18 cellular contexts compared by ENCODE assay signal in genomic region chr20:48634641-48635040, GRCh38.
DNase-seq lines count a peak whose midpoint lies in the region; ATAC-seq lines count a peak whose summit lies in the region.
"Had no signal": no experiment of that assay in that cellular context is flagged by ENCODE, and none has a peak within 500 bp of the region (broad histone marks: within the 10 kb centered on the region; RNA-seq: fewer than 3 reads in every experiment).

No MANE protein-coding gene starts in this region.

- no peak for ATAC-seq in activated T-cell treated with anti-CD3 and anti-CD28 coated beads, Interleukin-2, amount 50 U/mL, for 72 hours (replicated peaks in 1 of 2)
- ATAC-seq in activated T-helper 17 cell treated with anti-CD3 and anti-CD28 coated beads, Interleukin-2, amount 50 U/mL, for 72 hours (replicated peaks) = no peak
- ATAC-seq: GM12878 had no signal

- H3K9me3 Mint-ChIP-seq in activated T-cell treated with anti-CD3 and anti-CD28 coated beads, Interleukin-2, amount 50 U/mL, for 72 hours = no peaks in the 10 kb centered on the region
- H3K9me3 Mint-ChIP-seq in activated T-helper 17 cell treated with anti-CD3 and anti-CD28 coated beads, Interleukin-2, amount 50 U/mL, for 72 hours = no peaks in the 10 kb centered on the region

- no peak for DNase-seq in activated T-cell treated with anti-CD3 and anti-CD28 coated beads, Interleukin-2, amount 50 U/mL, for 72 hours
- no peak for DNase-seq in activated T-cell treated with anti-CD3 and anti-CD28 coated beads, Interleukin-2, amount 50 U/mL, for 48 hours
- DNase-seq in substantia nigra (lab: John Stamatoyannopoulos, UW) (no peak), NCI-H510A (lab: John Stamatoyannopoulos, UW) (no peak)
- DNase-seq in stimulated activated CD4-positive, alpha-beta T cell treated with anti-CD3 and anti-CD28 coated beads, Interleukin-12 subunit alpha, Interleukin-12 subunit beta, amount 100 ng/mL, for 4 hours = no peak
- DNase-seq in activated CD4-positive, alpha-beta T cell treated with anti-CD3 and anti-CD28 coated beads, Interleukin-2, amount 50 U/mL, for 1 hour = no peak
- DNase-seq: C1 segment of cervical spinal cord, Calu3, DMS79, HCEC 1CT, MV-4-11, NCI-H1436, NCI-H2029 treated with DMSO at 0.1 percent for 48 hours, NCI-H510A treated with DMSO at 0.1 percent for 48 hours, SIG-M5 had no signal

- no peaks in the 10 kb centered on the region for H3K27me3 ChIP-seq in layer of hippocampus (ENCODE audit: control insufficient read depth, insufficient read depth, low read length)

- H3K27me3 Mint-ChIP-seq in activated T-cell treated with anti-CD3 and anti-CD28 coated beads, Interleukin-2, amount 50 U/mL, for 72 hours (ENCODE audit: low read depth) = no peaks in the 10 kb centered on the region
- no peaks in the 10 kb centered on the region for H3K27me3 Mint-ChIP-seq in activated T-helper 17 cell treated with anti-CD3 and anti-CD28 coated beads, Interleukin-2, amount 50 U/mL, for 72 hours

- H3K27ac ChIP-seq in layer of hippocampus (ENCODE audit: low read depth, low read length) (peak overlapping the region; percentile 14), substantia nigra (ENCODE audit: low read depth, low read length, poor library complexity, severe bottlenecking) (peak overlapping the region; percentile 88)

- no peaks in the 10 kb centered on the region for H3K4me1 Mint-ChIP-seq in activated T-cell treated with anti-CD3 and anti-CD28 coated beads, Interleukin-2, amount 50 U/mL, for 72 hours (ENCODE audit: low read depth)
- H3K4me1 Mint-ChIP-seq in activated T-helper 17 cell treated with anti-CD3 and anti-CD28 coated beads, Interleukin-2, amount 50 U/mL, for 72 hours = peaks cover 14% of the 10 kb centered on the region

- H3K27ac Mint-ChIP-seq in activated T-cell treated with anti-CD3 and anti-CD28 coated beads, Interleukin-2, amount 50 U/mL, for 72 hours = peak overlapping the region; percentile 77
- peak overlapping the region; percentile 85 for H3K27ac Mint-ChIP-seq in activated T-helper 17 cell treated with anti-CD3 and anti-CD28 coated beads, Interleukin-2, amount 50 U/mL, for 72 hours

- H3K4me3 Mint-ChIP-seq in activated T-cell treated with anti-CD3 and anti-CD28 coated beads, Interleukin-2, amount 50 U/mL, for 72 hours = no peak overlapping the region
- H3K4me3 Mint-ChIP-seq in activated T-helper 17 cell treated with anti-CD3 and anti-CD28 coated beads, Interleukin-2, amount 50 U/mL, for 72 hours = no peak overlapping the region

- peaks cover 15% of the 10 kb centered on the region in 2 donors for H3K36me3 Mint-ChIP-seq in activated T-cell treated with anti-CD3 and anti-CD28 coated beads, Interleukin-2, amount 50 U/mL, for 72 hours (ENCODE audit: insufficient read depth in 2 of 2)
- H3K36me3 Mint-ChIP-seq in activated T-helper 17 cell treated with anti-CD3 and anti-CD28 coated beads, Interleukin-2, amount 50 U/mL, for 72 hours (ENCODE audit: low read depth) = peaks cover 91% of the 10 kb centered on the region
